20 cellular contexts compared by ENCODE assay signal in the genomic region with DNA sequence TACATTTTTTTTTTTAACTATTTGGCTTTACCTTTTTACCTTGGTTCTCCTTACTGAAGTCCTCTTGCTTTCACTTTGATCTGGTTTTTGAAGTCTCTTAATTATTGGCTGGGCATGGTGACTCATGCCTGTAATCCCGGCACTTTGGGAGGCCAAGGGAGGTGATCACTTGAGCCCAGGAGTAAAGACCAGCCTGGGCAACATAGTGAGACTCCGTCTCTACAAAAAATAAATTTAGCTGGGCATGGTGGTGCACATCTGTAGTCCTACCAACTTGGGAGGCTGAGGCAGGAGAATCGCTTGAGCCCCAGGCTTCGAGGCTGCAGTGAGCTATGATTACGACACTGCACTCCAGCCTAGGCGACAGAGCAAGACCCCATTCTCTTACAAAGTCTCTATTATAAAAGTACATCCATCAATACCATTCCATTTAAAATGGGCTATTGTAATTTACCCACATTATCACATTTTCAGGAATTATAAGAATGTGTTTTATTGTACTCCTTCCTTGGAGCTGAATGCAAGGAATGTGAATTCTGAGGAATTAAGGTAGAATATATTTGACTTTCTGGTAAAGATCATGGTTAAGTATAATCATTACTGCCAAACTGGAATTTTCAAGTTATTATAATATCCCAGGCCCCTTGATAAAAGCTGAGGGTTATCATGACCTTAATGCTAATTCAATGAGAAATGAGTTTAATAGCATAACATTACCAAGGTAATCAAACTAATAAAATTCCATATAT. TPM values are rescaled to one million over a fixed set of nuclear protein-coding genes. Genes with fewer than 3 reads are reported as not detected.
A peak's percentile ranks its signal among the peaks of the same experiment; 100 is the strongest.
DNase-seq lines count a peak whose midpoint lies in the region; ATAC-seq, FAIRE-seq and TF ChIP-seq lines count a peak whose summit lies in the region.
"Had no signal": no experiment of that assay in that cellular context is flagged by ENCODE, and none has a peak within 500 bp of the region (broad histone marks: within the 10 kb centered on the region; RNA-seq: fewer than 3 reads in every experiment).

No MANE protein-coding gene starts in this region.

- no peak overlapping the region for H2AFZ ChIP-seq in K562 (ENCODE audit: low read depth, low read length)

- no peak for TF ChIP-seq EP300 in K562 (IDR thresholded peaks at IDR 0.05; ENCODE audit: low read length)

- intact Hi-C loops in K562 (cut with micrococcal nuclease), result no loop called here

- no TSS peak for BruUV-seq in K562 (replicated peaks; lab: Mats Ljungman, UMichigan)

- peaks cover 34% of the 10 kb centered on the region; the same call in 2 of the 3 replicates for H3K36me3 ChIP-seq in K562 (ENCODE audit: control insufficient read depth, insufficient read depth, low read length)

- POLR2A ChIA-PET in K562 (lab: Yijun Ruan, JAX), result interaction anchor here (0.6 kb wide), 1 partner anchor 235 kb away, joined by 3 read pairs; no protein-coding TSS in a partner anchor

- TF ChIP-seq CTCF in HFFc6 (IDR thresholded peaks at IDR 0.05) (no peak), K562 (IDR thresholded peaks at IDR 0.05 in 2 of 3, conservative IDR thresholded peaks at IDR 0.05 in 1 of 3; ENCODE audit: insufficient read depth in 2 of 3, low read depth in 1 of 3, low read length in 3 of 3) (no peak), progenitor cell of endocrine pancreas (IDR thresholded peaks at IDR 0.05; ENCODE audit: unreplicated experiment) (no peak)

- H3K4me1 Mint-ChIP-seq in HFFc6 (ENCODE audit: low read depth), result peaks cover 75% of the 10 kb centered on the region
- peaks cover 10% of the 10 kb centered on the region for H3K4me1 Mint-ChIP-seq in progenitor cell of endocrine pancreas (ENCODE audit: low read depth)
- peaks cover 18% of the 10 kb centered on the region for H3K4me1 Mint-ChIP-seq in activated naive CD4-positive, alpha-beta T cell treated with anti-CD3 and anti-CD28 coated beads, Interleukin-2, amount 10 ng/mL, durations not matched to agents 7 days and 5 days
- H3K4me1 Mint-ChIP-seq: CD14-positive monocyte had no signal

- no peaks in the 10 kb centered on the region for H3K9me3 Mint-ChIP-seq in HFFc6
- H3K9me3 Mint-ChIP-seq in progenitor cell of endocrine pancreas (ENCODE audit: low read depth), result no peaks in the 10 kb centered on the region
- no peaks in the 10 kb centered on the region for H3K9me3 Mint-ChIP-seq in activated naive CD4-positive, alpha-beta T cell treated with anti-CD3 and anti-CD28 coated beads, Interleukin-2, amount 10 ng/mL, durations not matched to agents 7 days and 5 days
- H3K9me3 Mint-ChIP-seq: activated CD4-positive, alpha-beta T cell treated with anti-CD3 and anti-CD28 coated beads, Interleukin-2, amount 10 ng/mL, durations not matched to agents 7 days and 5 days had no signal

- no peaks in the 10 kb centered on the region for H4K20me1 ChIP-seq in K562 (replicated peaks; ENCODE audit: control insufficient read depth, insufficient read depth, low read length)

- CTCF ChIA-PET in K562 (lab: Yijun Ruan, JAX; ENCODE audit: low intra/inter-chr PET ratio), result no interaction called here
- CTCF ChIA-PET in activated naive CD4-positive, alpha-beta T cell treated with anti-CD3 and anti-CD28 coated beads, Interleukin-2, amount 10 ng/mL, durations not matched to agents 7 days and 5 days (lab: Charles Lee), result no interaction called here

- H3K9ac ChIP-seq in K562 (ENCODE audit: insufficient read depth in 1 of 2, low read depth in 2 of 2, low read length in 2 of 2), result no peak overlapping the region

- ATAC-seq in K562, result no peak
- ATAC-seq in HG02870 (IDR thresholded peaks at IDR 0.05; ENCODE audit: unreplicated experiment), result no peak
- ATAC-seq: sciatic nerve had no signal

- no peak overlapping the region for H3K4me3 ChIP-seq in K562
- H3K4me3 ChIP-seq: testis had no signal

- peak overlapping the region; percentile 41 for H3K4me3 Mint-ChIP-seq in HFFc6
- no peak overlapping the region for H3K4me3 Mint-ChIP-seq in progenitor cell of endocrine pancreas (ENCODE audit: low read depth)
- no peak overlapping the region for H3K4me3 Mint-ChIP-seq in activated naive CD4-positive, alpha-beta T cell treated with anti-CD3 and anti-CD28 coated beads, Interleukin-2, amount 10 ng/mL, durations not matched to agents 7 days and 5 days
- H3K4me3 Mint-ChIP-seq: activated CD4-positive, alpha-beta T cell treated with anti-CD3 and anti-CD28 coated beads, Interleukin-2, amount 10 ng/mL, durations not matched to agents 7 days and 5 days; CD14-positive monocyte had no signal

- in situ Hi-C loops in K562 (cut with MboI), result no loop called here

- H3K27me3 Mint-ChIP-seq in HFFc6 (ENCODE audit: insufficient read depth) (0 out of 2 replicates have a peak, but pooled peaks cover 3% of the 10 kb centered on the region), progenitor cell of endocrine pancreas (no peaks in the 10 kb centered on the region)
- H3K27me3 Mint-ChIP-seq in activated naive CD4-positive, alpha-beta T cell treated with anti-CD3 and anti-CD28 coated beads, Interleukin-2, amount 10 ng/mL, durations not matched to agents 7 days and 5 days, result no peaks in the 10 kb centered on the region
- H3K27me3 Mint-ChIP-seq: activated CD4-positive, alpha-beta T cell treated with anti-CD3 and anti-CD28 coated beads, Interleukin-2, amount 10 ng/mL, durations not matched to agents 7 days and 5 days had no signal

- 72% methylated on average over 5 of the region's 6 CpGs for WGBS in K562 (ENCODE audit: insufficient coverage, low coverage, missing lambda C conversion rate)

- H3K79me2 ChIP-seq in K562 (ENCODE audit: control insufficient read depth, insufficient read depth, low read length), result peaks cover 37% of the 10 kb centered on the region

- H3K9me1 ChIP-seq in K562 (ENCODE audit: control insufficient read depth, insufficient read depth, low read length), result peaks cover 4% of the 10 kb centered on the region

- FAIRE-seq in K562 (lab: Jason Lieb, UNC), result no peak
- FAIRE-seq: GM12891 had no signal

- DNase-seq in DMS53 (lab: John Stamatoyannopoulos, UW) (peak; percentile 12), DMS53 treated with DMSO at 0.1 percent for 48 hours (lab: John Stamatoyannopoulos, UW; ENCODE audit: unreplicated experiment) (no peak), HFFc6 (no peak), K562 (ENCODE audit: extremely low read depth in 1 of 4, low spot score in 3 of 4) (no peak), progenitor cell of endocrine pancreas (ENCODE audit: low spot score, unreplicated experiment) (no peak), dedifferentiated amniotic fluid mesenchymal stem cell (ENCODE audit: extremely low spot score) (no peak)
- DNase-seq in activated naive CD4-positive, alpha-beta T cell treated with anti-CD3 and anti-CD28 coated beads, Interleukin-2, amount 10 ng/mL, durations not matched to agents 7 days and 5 days, result no peak
- DNase-seq: activated CD4-positive, alpha-beta T cell treated with anti-CD3 and anti-CD28 coated beads, Interleukin-2, amount 10 ng/mL, durations not matched to agents 7 days and 5 days; amygdala; mesendoderm; NCI-H1417 treated with DMSO at 0.1 percent for 48 hours; NCI-H446; stimulated activated CD4-positive, alpha-beta T cell treated with anti-CD3 and anti-CD28 coated beads, Interleukin-2, amount 100 ng/mL, for 48 hours; testis had no signal

- H3K27ac Mint-ChIP-seq in HFFc6 (peak overlapping the region; percentile 59; the same call in 1 of the 2 replicates), progenitor cell of endocrine pancreas (peak overlapping the region; percentile 78)
- no peak overlapping the region for H3K27ac Mint-ChIP-seq in activated naive CD4-positive, alpha-beta T cell treated with anti-CD3 and anti-CD28 coated beads, Interleukin-2, amount 10 ng/mL, durations not matched to agents 7 days and 5 days
- H3K27ac Mint-ChIP-seq: activated CD4-positive, alpha-beta T cell treated with anti-CD3 and anti-CD28 coated beads, Interleukin-2, amount 10 ng/mL, durations not matched to agents 7 days and 5 days had no signal

- no peaks in the 10 kb centered on the region for H3K9me3 ChIP-seq in K562 (replicated peaks; ENCODE audit: control insufficient read depth, insufficient read depth, low read depth, low read length)
- H3K9me3 ChIP-seq: neutrophil, testis had no signal

- no peak overlapping the region for H3K4me2 ChIP-seq in K562 (ENCODE audit: insufficient read depth, low read length)

- no peaks in the 10 kb centered on the region for H3K27me3 ChIP-seq in K562 (ENCODE audit: control insufficient read depth in 2 of 2, insufficient read depth in 2 of 2, low read length in 2 of 2)
- H3K27me3 ChIP-seq: neutrophil, testis had no signal

- H3K4me1 ChIP-seq in K562 (replicated peaks in 1 of 2; ENCODE audit: control insufficient read depth in 2 of 2, insufficient read depth in 2 of 2, low read length in 2 of 2), result no peaks in the 10 kb centered on the region; a peak in 1 of 5 replicates
- H3K4me1 ChIP-seq: testis had no signal

- no peak for TF ChIP-seq RAD21 in K562 (CRISPR knock-in tag; conservative IDR thresholded peaks at IDR 0.05 in 1 of 2, IDR thresholded peaks at IDR 0.05 in 1 of 2)

- H3K36me3 Mint-ChIP-seq in HFFc6 (ENCODE audit: low read depth), result peaks cover 30% of the 10 kb centered on the region
- H3K36me3 Mint-ChIP-seq in progenitor cell of endocrine pancreas (ENCODE audit: insufficient read depth), result peaks cover 18% of the 10 kb centered on the region
- peaks cover 49% of the 10 kb centered on the region for H3K36me3 Mint-ChIP-seq in activated naive CD4-positive, alpha-beta T cell treated with anti-CD3 and anti-CD28 coated beads, Interleukin-2, amount 10 ng/mL, durations not matched to agents 7 days and 5 days

- no peak overlapping the region for H3K27ac ChIP-seq in K562 (ENCODE audit: extremely low read depth, low read depth, low read length)
- H3K27ac ChIP-seq: 22Rv1, testis had no signal

- TF ChIP-seq POLR2A in K562 (conservative IDR thresholded peaks at IDR 0.05), result no peak

RNA-seq across cellular contexts. Expression of a gene that starts 49.0 kb away (rescaled TPM):
- total RNA-seq in HFFc6 (2021; fragmentation: NEBNext Ultra II Directional; extraction: Animal tissue kit (Norgen Biotek cat#: 25700)), result 10 to 100 TPM; 20.4 to 24.8 (median 22.2) TPM
- 13.8 and 29.6 TPM in 2 replicates for total RNA-seq in K562 (2011; cell fraction: chromatin; rRNA removed; ENCODE audit: low replicate concordance)
- 8.7 and 10.1 TPM in 2 replicates for total RNA-seq in K562 (2011; cell fraction: nucleolus; rRNA removed)
- 15.4 and 17.9 TPM in 2 replicates for total RNA-seq in K562 (2011; cell fraction: nucleoplasm; rRNA removed)
- total RNA-seq in K562 (2014; rRNA removed), result 5.9 and 6.0 TPM in 2 replicates
- total RNA-seq in K562 (2014; rRNA removed; fragmentation: Illumina TruSeq; extraction: Trizol), result 11.3 and 11.6 TPM in 2 replicates
- total RNA-seq in K562 (2015; rRNA removed; fragmentation: Illumina TruSeq; extraction: Trizol), result 11.1 and 12.6 TPM in 2 replicates
- total RNA-seq in K562 (2021), result 19.9 TPM in 2 replicates
- polyA plus RNA-seq in K562 (2011; rRNA removed), result 8.3 and 9.1 TPM in 2 replicates
- polyA plus RNA-seq in K562 (2011; cell fraction: cytosol; rRNA removed), result 2.5 and 6.9 TPM in 2 replicates
- polyA plus RNA-seq in K562 (2011; cell fraction: nucleus; rRNA removed), result 5.2 and 5.8 TPM in 2 replicates
- polyA plus RNA-seq in K562 (2012), result 10.3 and 11.0 TPM in 2 replicates
- polyA plus RNA-seq in K562 (2014; fragmentation: Illumina TruSeq; extraction: Trizol), result 13.5 and 14.1 TPM in 2 replicates
- polyA plus RNA-seq in K562 (2014; fragmentation: Nextera tagmentation; extraction: Ambion mirVana), result 1 to 10 TPM; 1.9 to 2.2 TPM
- polyA plus RNA-seq in K562 (2014; rRNA removed), result 6.1 and 6.5 TPM in 2 replicates
- 31.5 and 33.7 TPM in 2 replicates for polyA minus RNA-seq in K562 (2011; rRNA and poly(A)+ RNA removed)
- 8.0 and 12.7 TPM in 2 replicates for polyA minus RNA-seq in K562 (2011; cell fraction: cytosol; rRNA and poly(A)+ RNA removed)
- 6.3 and 11.6 TPM in 2 replicates for polyA minus RNA-seq in K562 (2011; cell fraction: nucleus; rRNA and poly(A)+ RNA removed)
- 39.9 and 42.0 TPM in 2 replicates for total RNA-seq in progenitor cell of endocrine pancreas
